ENCODE assay signal across 17 cellular contexts in the genomic region with DNA sequence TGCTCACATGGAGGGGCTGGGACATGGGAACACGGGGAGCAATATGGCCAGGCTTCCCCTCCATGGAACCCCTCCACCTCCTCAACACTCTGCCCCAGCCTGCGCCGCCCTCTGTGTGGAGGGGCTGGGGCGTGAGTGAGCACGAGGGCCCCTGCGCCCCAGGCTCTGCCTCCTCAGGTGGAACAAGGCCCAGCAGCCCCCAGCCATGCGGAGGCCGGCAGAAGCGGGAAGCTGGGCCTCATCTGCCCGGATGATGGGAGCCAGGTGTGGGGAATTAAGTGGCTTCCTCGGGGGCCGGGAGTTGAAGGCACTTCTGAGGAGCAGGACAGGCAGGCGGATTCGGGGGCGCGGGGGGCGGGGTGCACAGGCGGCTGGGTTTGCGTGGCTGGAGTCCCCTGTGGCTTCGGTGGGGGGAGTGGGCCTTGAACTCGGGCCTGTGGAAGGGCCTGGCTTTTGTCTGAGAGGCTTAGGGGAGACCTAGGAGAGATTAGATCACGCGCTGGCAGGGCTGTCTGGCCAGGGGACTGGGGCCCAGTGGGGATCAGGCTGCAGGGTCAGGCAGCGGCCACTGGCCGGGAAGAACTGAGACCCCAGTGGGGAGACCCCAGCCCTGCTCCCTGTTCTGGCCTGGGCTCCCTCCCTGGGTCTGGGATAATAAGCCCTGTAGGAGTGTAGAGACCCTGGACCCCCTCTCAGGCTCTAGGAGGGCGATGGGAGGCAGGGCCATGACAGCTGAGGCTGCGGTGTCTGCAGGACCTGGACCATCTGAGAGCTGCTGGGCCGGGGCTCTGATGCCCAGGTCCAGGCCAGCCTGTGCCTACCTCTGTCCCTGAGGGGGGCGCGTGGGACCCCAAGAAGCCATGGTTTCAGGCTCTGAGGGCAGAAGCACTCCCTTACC. TPM values are rescaled to one million over a fixed set of nuclear protein-coding genes. Genes with fewer than 3 reads are reported as not detected.
DNase-seq lines count a peak whose midpoint lies in the region; ATAC-seq and TF ChIP-seq lines count a peak whose summit lies in the region.
"Had no signal": no experiment of that assay in that cellular context is flagged by ENCODE, and none has a peak within 500 bp of the region (broad histone marks: within the 10 kb centered on the region; RNA-seq: fewer than 3 reads in every experiment).

No MANE protein-coding gene starts in this region.

- TF ChIP-seq POLR2A in heart left ventricle (IDR thresholded peaks at IDR 0.05), result no peak
- TF ChIP-seq POLR2A in vagina (IDR thresholded peaks at IDR 0.05), result no peak
- TF ChIP-seq POLR2A in thyroid gland (IDR thresholded peaks at IDR 0.05), result no peak

- H3K9me3 ChIP-seq in heart left ventricle (no peaks in the 10 kb centered on the region), trophoblast cell (ENCODE audit: insufficient read depth, low read depth, low read length) (no peaks in the 10 kb centered on the region), vagina (no peaks in the 10 kb centered on the region), thyroid gland (no peaks in the 10 kb centered on the region)

- H2BK120ac ChIP-seq in trophoblast cell (ENCODE audit: insufficient read depth, low read length, poor library complexity), result peak overlapping the region; percentile 9

- no peak overlapping the region for H3K4me2 ChIP-seq in trophoblast cell (ENCODE audit: low read length)

- intact Hi-C loops in heart left ventricle (cut with DNase I), result no loop called here
- intact Hi-C loops in vagina (cut with DNase I), result no loop called here
- intact Hi-C loops in thyroid gland (cut with DNase I), result no loop called here

- peak overlapping the region; percentile 15 for H2BK5ac ChIP-seq in trophoblast cell (ENCODE audit: low read depth, low read length, poor library complexity)

- H4K8ac ChIP-seq in trophoblast cell (ENCODE audit: low read depth, low read length), result peak overlapping the region; percentile 34

- H3K4me3 Mint-ChIP-seq in activated naive CD8-positive, alpha-beta T cell treated with anti-CD3 and anti-CD28 coated beads, Interleukin-2, amount 50 U/mL, for 24 hours, result no peak overlapping the region
- H3K4me3 Mint-ChIP-seq in activated naive CD8-positive, alpha-beta T cell treated with anti-CD3 and anti-CD28 coated beads for 36 hours, result no peak overlapping the region
- no peak overlapping the region for H3K4me3 Mint-ChIP-seq in endothelial cell (ENCODE audit: unreplicated experiment)

- peaks cover 3% of the 10 kb centered on the region for H3K79me2 ChIP-seq in trophoblast cell (ENCODE audit: control insufficient read depth, insufficient read depth, low read length, poor library complexity)

- H3K27me3 Mint-ChIP-seq in activated naive CD8-positive, alpha-beta T cell treated with anti-CD3 and anti-CD28 coated beads, Interleukin-2, amount 50 U/mL, for 24 hours, result no peaks in the 10 kb centered on the region
- H3K27me3 Mint-ChIP-seq in activated naive CD8-positive, alpha-beta T cell treated with anti-CD3 and anti-CD28 coated beads for 36 hours, result no peaks in the 10 kb centered on the region
- peaks cover 5% of the 10 kb centered on the region for H3K27me3 Mint-ChIP-seq in endothelial cell (ENCODE audit: unreplicated experiment)

- no peaks in the 10 kb centered on the region for H3K9me3 Mint-ChIP-seq in activated naive CD8-positive, alpha-beta T cell treated with anti-CD3 and anti-CD28 coated beads, Interleukin-2, amount 50 U/mL, for 24 hours
- H3K9me3 Mint-ChIP-seq in activated naive CD8-positive, alpha-beta T cell treated with anti-CD3 and anti-CD28 coated beads for 36 hours, result no peaks in the 10 kb centered on the region
- H3K9me3 Mint-ChIP-seq in endothelial cell (ENCODE audit: unreplicated experiment), result no peaks in the 10 kb centered on the region

- peak overlapping the region; percentile 34 for H3K18ac ChIP-seq in trophoblast cell (ENCODE audit: low read length)

- H3K4me3 ChIP-seq in heart left ventricle, result no peak overlapping the region
- no peak overlapping the region for H3K4me3 ChIP-seq in trophoblast cell (ENCODE audit: low read depth, low read length)
- no peak overlapping the region for H3K4me3 ChIP-seq in vagina
- H3K4me3 ChIP-seq in thyroid gland (replicated peaks in 1 of 3), result no peak overlapping the region

- no peaks in the 10 kb centered on the region for H3K36me3 Mint-ChIP-seq in activated naive CD8-positive, alpha-beta T cell treated with anti-CD3 and anti-CD28 coated beads, Interleukin-2, amount 50 U/mL, for 24 hours (ENCODE audit: low read depth)
- no peaks in the 10 kb centered on the region for H3K36me3 Mint-ChIP-seq in activated naive CD8-positive, alpha-beta T cell treated with anti-CD3 and anti-CD28 coated beads for 36 hours
- no peaks in the 10 kb centered on the region for H3K36me3 Mint-ChIP-seq in endothelial cell (ENCODE audit: low read depth, unreplicated experiment)

- H2BK12ac ChIP-seq in trophoblast cell (ENCODE audit: low read length), result peak overlapping the region; percentile 72

- ATAC-seq in activated naive CD8-positive, alpha-beta T cell treated with anti-CD3 and anti-CD28 coated beads, Interleukin-2, amount 50 U/mL, for 24 hours, result no peak
- ATAC-seq in heart left ventricle, result peak in 1 of 4 donors; percentile 4

- H3K36me3 ChIP-seq in heart left ventricle (peaks cover 0 to 8% (median 0%) of the 10 kb centered on the region in 9 donors), trophoblast cell (ENCODE audit: control insufficient read depth in 1 of 2, insufficient read depth in 2 of 2, low read length in 2 of 2) (no peaks in the 10 kb centered on the region), vagina (peaks cover 0 to 2% of the 10 kb centered on the region in 2 donors), thyroid gland (no peaks in the 10 kb centered on the region)

- H3K79me1 ChIP-seq in trophoblast cell (ENCODE audit: low read length), result peaks cover 34% of the 10 kb centered on the region

- WGBS in heart left ventricle, 4 donors, result 79 to 91% (median 82%) methylated on average over 23 to 30 of the region's 30 CpGs
- WGBS in trophoblast cell (ENCODE audit: extremely low coverage, insufficient coverage, insufficient read length), result no CpG with 5 or more reads among the region's 30 CpGs
- WGBS in thyroid gland, 2 donors, result 84 to 92% methylated on average over 29 to 30 of the region's 30 CpGs

- TF ChIP-seq CTCF in heart left ventricle (IDR thresholded peaks at IDR 0.05) (no peak), vagina (IDR thresholded peaks at IDR 0.05) (no peak), endothelial cell (IDR thresholded peaks at IDR 0.05; ENCODE audit: unreplicated experiment) (no peak), thyroid gland (IDR thresholded peaks at IDR 0.05) (no peak)

- peak overlapping the region; percentile 3 for H2AFZ ChIP-seq in trophoblast cell (ENCODE audit: insufficient read depth, low read length, poor library complexity)

- H4K12ac ChIP-seq in trophoblast cell (ENCODE audit: low read depth, low read length), result no peak overlapping the region

- H3K9ac ChIP-seq in trophoblast cell (ENCODE audit: low read length), result no peak overlapping the region

- DNase-seq in activated naive CD8-positive, alpha-beta T cell treated with anti-CD3 and anti-CD28 coated beads, Interleukin-2, amount 50 U/mL, for 24 hours, result peak; percentile 2
- no peak for DNase-seq in activated naive CD8-positive, alpha-beta T cell treated with anti-CD3 and anti-CD28 coated beads for 36 hours
- DNase-seq in heart left ventricle, result peak; percentile 46 to 72 (median 61)
- no peak for DNase-seq in trophoblast cell
- DNase-seq in vagina (ENCODE audit: extremely low spot score in 2 of 2), result no peak
- DNase-seq in NCI-H526 (lab: John Stamatoyannopoulos, UW), result no peak
- no peak for DNase-seq in endothelial cell (ENCODE audit: low spot score)
- no peak for DNase-seq in thyroid gland
- DNase-seq: DND-41, HCEC 1CT, hippocampal formation, RPMI8226 had no signal

- peak overlapping the region; percentile 81 for H4K91ac ChIP-seq in trophoblast cell (ENCODE audit: low read depth, low read length)

- H3K27me3 ChIP-seq in heart left ventricle (no peaks in the 10 kb centered on the region), trophoblast cell (ENCODE audit: insufficient read depth, low read length) (no peaks in the 10 kb centered on the region), vagina (no peaks in the 10 kb centered on the region), thyroid gland (no peaks in the 10 kb centered on the region)

- H3K23ac ChIP-seq in trophoblast cell (ENCODE audit: low read length), result no peak overlapping the region

- peak overlapping the region; percentile 49 for H2AK5ac ChIP-seq in trophoblast cell (ENCODE audit: low read length)

- peak overlapping the region; percentile 69 to 99 (median 96) for H3K27ac ChIP-seq in heart left ventricle
- no peak overlapping the region for H3K27ac ChIP-seq in trophoblast cell (ENCODE audit: low read depth, low read length)
- peak overlapping the region; percentile 96 for H3K27ac ChIP-seq in vagina
- H3K27ac ChIP-seq in thyroid gland, result no peak overlapping the region

- H3K14ac ChIP-seq in trophoblast cell (ENCODE audit: low read length), result peak overlapping the region; percentile 36

- H3K4me1 ChIP-seq in heart left ventricle (peaks cover 32 to 83% (median 70%) of the 10 kb centered on the region in 12 donors), trophoblast cell (ENCODE audit: control insufficient read depth in 1 of 2, insufficient read depth in 2 of 2, low read length in 2 of 2) (peaks cover 20 to 21% of the 10 kb centered on the region in 2 experiments), vagina (peaks cover 91% of the 10 kb centered on the region), thyroid gland (peaks cover 5 to 29% of the 10 kb centered on the region in 2 donors)

- H3K27ac Mint-ChIP-seq in activated naive CD8-positive, alpha-beta T cell treated with anti-CD3 and anti-CD28 coated beads, Interleukin-2, amount 50 U/mL, for 24 hours, result no peak overlapping the region
- no peak overlapping the region for H3K27ac Mint-ChIP-seq in activated naive CD8-positive, alpha-beta T cell treated with anti-CD3 and anti-CD28 coated beads for 36 hours
- H3K27ac Mint-ChIP-seq in endothelial cell (ENCODE audit: unreplicated experiment), result no peak overlapping the region

- H3K4ac ChIP-seq in trophoblast cell (ENCODE audit: low read depth, low read length), result peak overlapping the region; percentile 18

- H3K4me1 Mint-ChIP-seq in activated naive CD8-positive, alpha-beta T cell treated with anti-CD3 and anti-CD28 coated beads, Interleukin-2, amount 50 U/mL, for 24 hours, result peaks cover 14% of the 10 kb centered on the region
- H3K4me1 Mint-ChIP-seq in activated naive CD8-positive, alpha-beta T cell treated with anti-CD3 and anti-CD28 coated beads for 36 hours, result peaks cover 6% of the 10 kb centered on the region
- no peaks in the 10 kb centered on the region for H3K4me1 Mint-ChIP-seq in endothelial cell (ENCODE audit: unreplicated experiment)

RNA-seq across cellular contexts. Expression of a gene that starts 13.3 kb away (rescaled TPM):
- total RNA-seq in activated naive CD8-positive, alpha-beta T cell treated with anti-CD3 and anti-CD28 coated beads for 36 hours, result under 1 TPM; 0.20 to 0.31 TPM
- total RNA-seq in heart left ventricle (1 to 10 TPM in 8 of 9 donors, under 1 TPM in 1; 0.81 to 5.1 (median 2.4) TPM), vagina (not detected), endothelial cell (ENCODE audit: unreplicated experiment) (not detected), thyroid gland (not detected)
- polyA plus RNA-seq in heart left ventricle, result 1 to 10 TPM in 1 of 2 donors, under 1 TPM in 1; 0.08 to 4.6 TPM
- not detected in 2 replicates for polyA plus RNA-seq in trophoblast cell (2013)
- total RNA-seq: HT-29, lower leg skin, NCI-H460, pulmonary artery endothelial cell, ureter had no signal

RNA-seq across cellular contexts. Expression of a gene that starts 25.5 kb away (rescaled TPM):
- total RNA-seq in activated naive CD8-positive, alpha-beta T cell treated with anti-CD3 and anti-CD28 coated beads for 36 hours, result 100 to 1,000 TPM; 147 to 148 TPM
- total RNA-seq in heart left ventricle (10 to 100 TPM; 11.4 to 86.8 (median 16.4) TPM), vagina (32.7 TPM), endothelial cell (ENCODE audit: unreplicated experiment) (not detected), thyroid gland (10 to 100 TPM in 2 of 4 donors, 1 to 10 TPM in 2; 6.7 to 26.1 (median 10.5) TPM)
- 10 to 100 TPM; 10.0 to 20.6 TPM for polyA plus RNA-seq in heart left ventricle
- 0.67 and 0.68 TPM in 2 replicates for polyA plus RNA-seq in trophoblast cell (2013)
- total RNA-seq: NCI-H460, pulmonary artery endothelial cell had no signal

RNA-seq across cellular contexts. Expression of a gene that starts 39.6 kb away (rescaled TPM):
- total RNA-seq in activated naive CD8-positive, alpha-beta T cell treated with anti-CD3 and anti-CD28 coated beads for 36 hours, result under 1 TPM in 1 of 2 experiments, not detected in 1; 0.31 TPM
- 1 to 10 TPM in 1 of 9 donors, under 1 TPM in 1, not detected in 7; 0.72 to 3.3 TPM for total RNA-seq in heart left ventricle
- polyA plus RNA-seq in heart left ventricle, result under 1 TPM in 1 of 2 donors, not detected in 1; 0.22 TPM
- 1.1 and 1.7 TPM in 2 replicates for polyA plus RNA-seq in trophoblast cell (2013)
- total RNA-seq in vagina, result not detected
- total RNA-seq in endothelial cell (ENCODE audit: unreplicated experiment), result not detected
- not detected for total RNA-seq in thyroid gland
- total RNA-seq: NCI-H460, pulmonary artery endothelial cell had no signal

RNA-seq across cellular contexts. Expression of a gene that starts 41.1 kb away (rescaled TPM):
- under 1 TPM; 0.50 to 0.54 TPM for total RNA-seq in activated naive CD8-positive, alpha-beta T cell treated with anti-CD3 and anti-CD28 coated beads for 36 hours
- total RNA-seq in heart left ventricle, result 10 to 100 TPM; 17.1 to 84.5 (median 49.0) TPM
- 10 to 100 TPM; 40.8 to 45.5 TPM for polyA plus RNA-seq in heart left ventricle
- polyA plus RNA-seq in trophoblast cell (2013), result 4.2 and 4.5 TPM in 2 replicates
- 20.4 TPM for total RNA-seq in vagina
- total RNA-seq in endothelial cell (ENCODE audit: unreplicated experiment), result not detected
- total RNA-seq in thyroid gland, result 1 to 10 TPM in 3 of 4 donors, not detected in 1; 1.7 to 4.1 (median 2.6) TPM
- total RNA-seq: HT-29, NCI-H460, pulmonary artery endothelial cell had no signal

RNA-seq across cellular contexts. Expression of a gene that starts 43.6 kb away (rescaled TPM):
- not detected for total RNA-seq in activated naive CD8-positive, alpha-beta T cell treated with anti-CD3 and anti-CD28 coated beads for 36 hours
- not detected for total RNA-seq in heart left ventricle
- polyA plus RNA-seq in heart left ventricle, result under 1 TPM in 1 of 2 donors, not detected in 1; 0.08 TPM
- 1.1 and 1.4 TPM in 2 replicates for polyA plus RNA-seq in trophoblast cell (2013)
- 1.2 TPM for total RNA-seq in vagina
- not detected for total RNA-seq in endothelial cell (ENCODE audit: unreplicated experiment)
- total RNA-seq in thyroid gland, result not detected
- total RNA-seq: NCI-H460, pulmonary artery endothelial cell had no signal

Comparison
In these comparisons a context has a peak if more than half of its experiments do, and no peak if none do; other contexts are left out.
1. DNase-seq: peak in activated naive CD8-positive, alpha-beta T cell treated with anti-CD3 and anti-CD28 coated beads, Interleukin-2, amount 50 U/mL, for 24 hours (single experiment) and heart left ventricle (5 of 5); none in activated naive CD8-positive, alpha-beta T cell treated with anti-CD3 and anti-CD28 coated beads for 36 hours (single experiment), trophoblast cell (0 of 2), vagina (0 of 2), NCI-H526 (0 of 2), endothelial cell (single experiment) and thyroid gland (0 of 2).
2. H3K27ac ChIP-seq: peak in heart left ventricle (12 of 12) and vagina (single experiment); none in trophoblast cell (single experiment) and thyroid gland (0 of 3).